ENCODE assay signal across 15 cellular contexts in the genomic region with DNA sequence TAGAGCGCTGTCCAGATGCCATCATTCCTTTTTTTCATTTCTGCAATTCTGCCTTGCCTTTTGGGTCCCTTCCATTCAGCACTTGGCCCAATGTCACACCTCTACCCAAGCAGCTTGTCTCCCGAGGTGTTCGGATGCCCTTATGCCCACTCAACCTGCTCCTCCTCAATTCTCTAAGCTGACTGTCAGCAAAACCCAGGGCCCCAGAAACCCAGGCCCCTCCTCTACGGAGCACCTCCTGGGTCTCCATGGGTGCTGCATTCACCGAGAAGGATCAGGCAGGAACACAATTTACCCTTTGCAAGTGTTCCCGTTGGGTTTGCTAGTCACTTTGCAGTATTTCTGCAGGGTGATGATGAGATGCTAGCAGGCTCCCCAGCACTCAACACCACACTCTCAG.
"Had no signal": no experiment of that assay in that cellular context is flagged by ENCODE, and none has a peak within 500 bp of the region (broad histone marks: within the 10 kb centered on the region; RNA-seq: fewer than 3 reads in every experiment).

No MANE protein-coding gene starts in this region.

- H3K27me3 ChIP-seq: foreskin keratinocyte had no signal

- H3K27ac ChIP-seq: esophagus muscularis mucosa, foreskin keratinocyte, gastroesophageal sphincter, heart right ventricle, left lung, lower lobe of right lung had no signal

- H3K4me3 Mint-ChIP-seq: dendritic cell treated with granulocyte-macrophage colony-stimulating factor and Interleukin-4, amounts not matched to agents 40 ng/mL and 50 ng/mL, for 4 days; effector memory CD8-positive, alpha-beta T cell had no signal

- H3K9me3 ChIP-seq: esophagus muscularis mucosa, gastroesophageal sphincter, heart right ventricle, left lung, lower lobe of right lung had no signal

- H3K4me1 ChIP-seq: esophagus muscularis mucosa, foreskin keratinocyte, gastroesophageal sphincter, heart right ventricle, left lung, lower lobe of right lung had no signal

- H3K36me3 ChIP-seq: esophagus muscularis mucosa, gastroesophageal sphincter, heart right ventricle, left lung, lower lobe of right lung had no signal

- H3K9me3 Mint-ChIP-seq: dendritic cell treated with granulocyte-macrophage colony-stimulating factor and Interleukin-4, amounts not matched to agents 40 ng/mL and 50 ng/mL, for 4 days; effector memory CD8-positive, alpha-beta T cell had no signal

- ATAC-seq: effector memory CD8-positive, alpha-beta T cell; foreskin keratinocyte; gastroesophageal sphincter; left cardiac atrium; left lung; left ventricle myocardium superior had no signal

- DNase-seq: cortex of kidney; effector CD8-positive, alpha-beta T cell; effector memory CD8-positive, alpha-beta T cell; foreskin keratinocyte; heart right ventricle; hippocampal formation; left cardiac atrium; left lung; left ventricle myocardium superior; lower lobe of right lung; mesenchymal stem cell; midbrain had no signal

- H3K4me3 ChIP-seq: esophagus muscularis mucosa, gastroesophageal sphincter, heart right ventricle, left lung, lower lobe of right lung had no signal

- H3K27ac Mint-ChIP-seq: dendritic cell treated with granulocyte-macrophage colony-stimulating factor and Interleukin-4, amounts not matched to agents 40 ng/mL and 50 ng/mL, for 4 days; effector memory CD8-positive, alpha-beta T cell had no signal
